Comparison of ENCODE assay signal across 1 cellular context in the genomic region with DNA sequence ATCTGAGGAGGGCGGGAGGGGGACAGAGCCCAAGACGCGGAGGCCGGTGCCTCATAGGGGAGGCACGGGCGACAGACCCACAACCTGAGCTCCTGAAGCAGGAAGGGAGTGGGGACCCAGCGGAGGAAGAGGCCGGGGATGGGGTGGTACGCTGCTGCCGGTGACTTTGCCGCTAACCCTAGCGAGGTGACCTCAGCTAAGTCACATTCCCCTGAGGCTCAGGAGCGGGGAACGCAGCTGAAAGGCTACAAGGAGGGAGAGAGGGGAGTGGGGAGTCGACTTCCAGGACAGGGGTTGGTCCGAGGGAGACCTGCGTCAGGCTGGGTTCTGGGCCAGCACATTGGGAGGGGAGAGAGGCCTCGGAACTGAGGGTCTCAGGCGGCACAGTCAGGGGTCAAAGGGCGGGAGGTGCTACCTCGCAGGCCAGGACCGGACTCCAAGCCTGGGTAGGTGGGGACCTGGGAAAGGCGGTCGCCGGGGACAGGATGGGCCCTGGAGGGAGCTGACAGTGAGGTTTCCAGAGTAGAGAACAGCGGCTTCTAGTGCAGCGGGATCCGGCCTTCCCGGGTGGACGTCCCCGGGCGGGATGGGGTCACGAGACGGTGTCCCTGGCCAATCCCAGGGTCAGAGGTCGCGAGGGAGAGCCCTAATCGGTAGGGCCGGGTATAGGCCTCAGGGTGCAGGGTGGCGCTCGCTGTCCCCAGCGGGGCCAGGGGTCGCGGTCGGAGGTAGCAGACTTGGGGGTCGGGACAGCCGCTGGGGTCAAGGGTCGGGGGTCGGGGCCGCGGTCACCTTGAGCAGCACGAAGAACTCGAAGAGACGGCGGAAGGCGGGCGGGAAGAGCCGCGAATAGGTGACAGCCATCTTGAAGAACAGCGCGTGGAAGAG.
TF ChIP-seq lines count a peak whose summit lies in the region.

No MANE protein-coding gene starts in this region.

TF ChIP-seq in WTC11, 78 proteins besides CTCF, POLR2A, EP300 and RAD21 (continued from another document):
- TF ChIP-seq ARID4B (CRISPR knock-in tag; IDR thresholded peaks at IDR 0.05; ENCODE audit: borderline replicate concordance) = 0 out of 2 replicates have a peak, but pooled peaks have one; percentile 19
- TF ChIP-seq ZNF121 (CRISPR knock-in tag; IDR thresholded peaks at IDR 0.05) = no peak
- TF ChIP-seq PRRX2 (CRISPR knock-in tag; IDR thresholded peaks at IDR 0.05) = no peak
- TF ChIP-seq ZBTB43 (CRISPR knock-in tag; IDR thresholded peaks at IDR 0.05) = no peak
- TF ChIP-seq GTF2I (CRISPR knock-in tag; conservative IDR thresholded peaks at IDR 0.05) = no peak
- TF ChIP-seq, protein P1, sequence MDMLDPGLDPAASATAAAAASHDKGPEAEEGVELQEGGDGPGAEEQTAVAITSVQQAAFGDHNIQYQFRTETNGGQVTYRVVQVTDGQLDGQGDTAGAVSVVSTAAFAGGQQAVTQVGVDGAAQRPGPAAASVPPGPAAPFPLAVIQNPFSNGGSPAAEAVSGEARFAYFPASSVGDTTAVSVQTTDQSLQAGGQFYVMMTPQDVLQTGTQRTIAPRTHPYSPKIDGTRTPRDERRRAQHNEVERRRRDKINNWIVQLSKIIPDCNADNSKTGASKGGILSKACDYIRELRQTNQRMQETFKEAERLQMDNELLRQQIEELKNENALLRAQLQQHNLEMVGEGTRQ (CRISPR knock-in tag; IDR thresholded peaks at IDR 0.05) = no peak
- no peak for TF ChIP-seq PREB (CRISPR knock-in tag; IDR thresholded peaks at IDR 0.05; ENCODE audit: borderline replicate concordance)
- TF ChIP-seq GRHL2 (CRISPR knock-in tag; IDR thresholded peaks at IDR 0.05; ENCODE audit: insufficient replicate concordance, severe bottlenecking) = no peak
- TF ChIP-seq SP1 (CRISPR knock-in tag; conservative IDR thresholded peaks at IDR 0.05) = no peak
- TF ChIP-seq MYBL2 (CRISPR knock-in tag; IDR thresholded peaks at IDR 0.05) = 0 out of 2 replicates have a peak, but pooled peaks have one; percentile 4
- TF ChIP-seq, protein P2, sequence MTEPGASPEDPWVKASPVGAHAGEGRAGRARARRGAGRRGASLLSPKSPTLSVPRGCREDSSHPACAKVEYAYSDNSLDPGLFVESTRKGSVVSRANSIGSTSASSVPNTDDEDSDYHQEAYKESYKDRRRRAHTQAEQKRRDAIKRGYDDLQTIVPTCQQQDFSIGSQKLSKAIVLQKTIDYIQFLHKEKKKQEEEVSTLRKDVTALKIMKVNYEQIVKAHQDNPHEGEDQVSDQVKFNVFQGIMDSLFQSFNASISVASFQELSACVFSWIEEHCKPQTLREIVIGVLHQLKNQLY (CRISPR knock-in tag; IDR thresholded peaks at IDR 0.05) = no peak
- TF ChIP-seq, protein P3, sequence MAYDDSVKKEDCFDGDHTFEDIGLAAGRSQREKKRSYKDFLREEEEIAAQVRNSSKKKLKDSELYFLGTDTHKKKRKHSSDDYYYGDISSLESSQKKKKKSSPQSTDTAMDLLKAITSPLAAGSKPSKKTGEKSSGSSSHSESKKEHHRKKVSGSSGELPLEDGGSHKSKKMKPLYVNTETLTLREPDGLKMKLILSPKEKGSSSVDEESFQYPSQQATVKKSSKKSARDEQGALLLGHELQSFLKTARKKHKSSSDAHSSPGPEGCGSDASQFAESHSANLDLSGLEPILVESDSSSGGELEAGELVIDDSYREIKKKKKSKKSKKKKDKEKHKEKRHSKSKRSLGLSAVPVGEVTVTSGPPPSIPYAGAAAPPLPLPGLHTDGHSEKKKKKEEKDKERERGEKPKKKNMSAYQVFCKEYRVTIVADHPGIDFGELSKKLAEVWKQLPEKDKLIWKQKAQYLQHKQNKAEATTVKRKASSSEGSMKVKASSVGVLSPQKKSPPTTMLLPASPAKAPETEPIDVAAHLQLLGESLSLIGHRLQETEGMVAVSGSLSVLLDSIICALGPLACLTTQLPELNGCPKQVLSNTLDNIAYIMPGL (CRISPR knock-in tag; IDR thresholded peaks at IDR 0.05) = 0 out of 2 replicates have a peak, but pooled peaks have one; percentile 16
- no peak for TF ChIP-seq MXD4 (CRISPR knock-in tag; IDR thresholded peaks at IDR 0.05; ENCODE audit: borderline replicate concordance)
- TF ChIP-seq ZNF263 (CRISPR knock-in tag; IDR thresholded peaks at IDR 0.05; ENCODE audit: low read depth) = no peak
- no peak for TF ChIP-seq TP53 (CRISPR knock-in tag; IDR thresholded peaks at IDR 0.05)
- no peak for TF ChIP-seq ZNF425 (CRISPR knock-in tag; conservative IDR thresholded peaks at IDR 0.05)
- TF ChIP-seq ATF3 (CRISPR knock-in tag; conservative IDR thresholded peaks at IDR 0.05) = no peak
- no peak for TF ChIP-seq FOXP1 (CRISPR knock-in tag; IDR thresholded peaks at IDR 0.05; ENCODE audit: borderline replicate concordance)
